ENCODE assay signal across 14 cellular contexts in genomic region chr5:61407706-61408105, GRCh38.
DNase-seq lines count a peak whose midpoint lies in the region; ATAC-seq and TF ChIP-seq lines count a peak whose summit lies in the region.
"Had no signal": no experiment of that assay in that cellular context is flagged by ENCODE, and none has a peak within 500 bp of the region (broad histone marks: within the 10 kb centered on the region; RNA-seq: fewer than 3 reads in every experiment).

No MANE protein-coding gene starts in this region.

- ATAC-seq in stimulated activated naive CD8-positive, alpha-beta T cell treated with anti-CD3 and anti-CD28 coated beads, Interleukin-15, Interleukin-2, amounts not matched to agents 100 U/mL and 50 U/mL, for 24 hours: no peak
- ATAC-seq in stimulated activated naive B cell treated with anti-CD40 and anti-IgM and Interleukin-4, amounts not matched to agents 10 μg/mL and 1 μg/mL and 100 μg/mL, for 72 hours (replicated peaks): no peak

- intact Hi-C loops in activated T-helper 1 cell treated with anti-CD3 and anti-CD28 coated beads, Interleukin-12 subunit alpha, Interleukin-12 subunit beta, Interleukin-2, Interleukin-4 antibody, amounts not matched to agents 30 ng/mL and 10 ng/mL and 1 ng/mL, durations not matched to agents 14 hours and 24 hours and 36 hours (cut with micrococcal nuclease): loop anchor here (1.0 to 10.0 kb wide), 11 partner anchors 75 to 995 kb away; partner anchors contain the start of genes DEPDC1B, DIMT1, ERCC8 and NDUFAF2
- intact Hi-C loops in spleen (cut with DNase I; ENCODE audit: low total_unique reads): no loop called here

- no peaks in the 10 kb centered on the region for H3K36me3 Mint-ChIP-seq in T-helper 2 cell treated with Interferon-gamma antibody and Interleukin-4, amounts not matched to agents 5 μg/mL and 100 μg/mL, for 36 hours (ENCODE audit: low read depth)
- peaks cover 3% of the 10 kb centered on the region for H3K36me3 Mint-ChIP-seq in activated T-helper 1 cell treated with anti-CD3 and anti-CD28 coated beads, Interleukin-12 subunit alpha, Interleukin-12 subunit beta, Interleukin-2, Interleukin-4 antibody, amounts not matched to agents 30 ng/mL and 10 ng/mL and 1 ng/mL, durations not matched to agents 14 hours and 24 hours and 36 hours (ENCODE audit: low read depth)
- no peaks in the 10 kb centered on the region for H3K36me3 Mint-ChIP-seq in stimulated activated naive B cell treated with anti-CD40 and anti-IgM and Interleukin-4, amounts not matched to agents 10 μg/mL and 1 μg/mL and 100 μg/mL, for 72 hours

- DNase-seq in T-helper 2 cell treated with Interferon-gamma antibody and Interleukin-4, amounts not matched to agents 5 μg/mL and 100 μg/mL, for 36 hours (ENCODE audit: low spot score): no peak
- DNase-seq in T-helper 2 cell: no peak
- no peak for DNase-seq in activated T-helper 1 cell treated with anti-CD3 and anti-CD28 coated beads, Interleukin-12 subunit alpha, Interleukin-12 subunit beta, Interleukin-2, Interleukin-4 antibody, amounts not matched to agents 30 ng/mL and 10 ng/mL and 1 ng/mL, durations not matched to agents 14 hours and 24 hours and 36 hours (ENCODE audit: low spot score)
- DNase-seq in spleen: no peak
- no peak for DNase-seq in stimulated activated naive CD8-positive, alpha-beta T cell treated with anti-CD3 and anti-CD28 coated beads, Interleukin-15, Interleukin-2, amounts not matched to agents 100 U/mL and 50 U/mL, for 24 hours
- no peak for DNase-seq in stimulated activated naive B cell treated with anti-CD40 and anti-IgM and Interleukin-4, amounts not matched to agents 10 μg/mL and 1 μg/mL and 100 μg/mL, for 72 hours
- DNase-seq in kidney glomerular epithelial cell (lab: John Stamatoyannopoulos, UW): no peak
- DNase-seq: 8988T; activated CD8-positive, alpha-beta memory T cell treated with anti-CD3 and anti-CD28 coated beads for 24 hours; activated naive CD4-positive, alpha-beta T cell treated with anti-CD3 and anti-CD28 coated beads for 36 hours; DMS153; foreskin fibroblast; NCI-H446 treated with DMSO at 0.1 percent for 48 hours had no signal

- peak overlapping the region; percentile 66 for H3K4me3 Mint-ChIP-seq in T-helper 2 cell treated with Interferon-gamma antibody and Interleukin-4, amounts not matched to agents 5 μg/mL and 100 μg/mL, for 36 hours
- H3K4me3 Mint-ChIP-seq in activated T-helper 1 cell treated with anti-CD3 and anti-CD28 coated beads, Interleukin-12 subunit alpha, Interleukin-12 subunit beta, Interleukin-2, Interleukin-4 antibody, amounts not matched to agents 30 ng/mL and 10 ng/mL and 1 ng/mL, durations not matched to agents 14 hours and 24 hours and 36 hours: no peak overlapping the region
- H3K4me3 Mint-ChIP-seq in stimulated activated naive B cell treated with anti-CD40 and anti-IgM and Interleukin-4, amounts not matched to agents 10 μg/mL and 1 μg/mL and 100 μg/mL, for 72 hours: peak overlapping the region in 1 of 2 donors; percentile 82

- no peak for TF ChIP-seq CTCF in spleen (IDR thresholded peaks at IDR 0.05 in 8 of 11, conservative IDR thresholded peaks at IDR 0.05 in 3 of 11)

- no peaks in the 10 kb centered on the region for H3K9me3 Mint-ChIP-seq in T-helper 2 cell treated with Interferon-gamma antibody and Interleukin-4, amounts not matched to agents 5 μg/mL and 100 μg/mL, for 36 hours
- H3K9me3 Mint-ChIP-seq in activated T-helper 1 cell treated with anti-CD3 and anti-CD28 coated beads, Interleukin-12 subunit alpha, Interleukin-12 subunit beta, Interleukin-2, Interleukin-4 antibody, amounts not matched to agents 30 ng/mL and 10 ng/mL and 1 ng/mL, durations not matched to agents 14 hours and 24 hours and 36 hours: no peaks in the 10 kb centered on the region
- no peaks in the 10 kb centered on the region for H3K9me3 Mint-ChIP-seq in stimulated activated naive B cell treated with anti-CD40 and anti-IgM and Interleukin-4, amounts not matched to agents 10 μg/mL and 1 μg/mL and 100 μg/mL, for 72 hours
- H3K9me3 Mint-ChIP-seq: activated naive CD4-positive, alpha-beta T cell treated with anti-CD3 and anti-CD28 coated beads for 36 hours had no signal

- H3K9me3 ChIP-seq in iPS-18a (ENCODE audit: control insufficient read depth, low read depth, low read length): no peaks in the 10 kb centered on the region
- H3K9me3 ChIP-seq in spleen: no peaks in the 10 kb centered on the region

- H3K9ac ChIP-seq in iPS-18a (ENCODE audit: low read length): no peak overlapping the region

- H3K4me1 ChIP-seq in iPS-18a (ENCODE audit: control insufficient read depth, low read depth, low read length) (peaks cover 45% of the 10 kb centered on the region), spleen (peaks cover 16 to 71% (median 33%) of the 10 kb centered on the region in 6 donors)

- WGBS in spleen, 5 donors: 57 to 77% (median 68%) methylated on average over 1 of the region's 1 CpG

- no peak overlapping the region for H3K27ac ChIP-seq in iPS-18a (ENCODE audit: low read length)
- H3K27ac ChIP-seq in spleen: peak overlapping the region in 5 of 8 donors; percentile 6 to 64 (median 43)

- H3K36me3 ChIP-seq in iPS-18a (ENCODE audit: control insufficient read depth, low read depth, low read length) (no peaks in the 10 kb centered on the region), spleen (no peaks in the 10 kb centered on the region)

- peaks cover 16% of the 10 kb centered on the region for H3K4me1 Mint-ChIP-seq in T-helper 2 cell treated with Interferon-gamma antibody and Interleukin-4, amounts not matched to agents 5 μg/mL and 100 μg/mL, for 36 hours (ENCODE audit: low read depth)
- H3K4me1 Mint-ChIP-seq in activated T-helper 1 cell treated with anti-CD3 and anti-CD28 coated beads, Interleukin-12 subunit alpha, Interleukin-12 subunit beta, Interleukin-2, Interleukin-4 antibody, amounts not matched to agents 30 ng/mL and 10 ng/mL and 1 ng/mL, durations not matched to agents 14 hours and 24 hours and 36 hours (ENCODE audit: low read depth): peaks cover 27% of the 10 kb centered on the region
- peaks cover 13 to 56% of the 10 kb centered on the region in 2 donors for H3K4me1 Mint-ChIP-seq in stimulated activated naive B cell treated with anti-CD40 and anti-IgM and Interleukin-4, amounts not matched to agents 10 μg/mL and 1 μg/mL and 100 μg/mL, for 72 hours

- TF ChIP-seq POLR2A in spleen (IDR thresholded peaks at IDR 0.05): no peak

- no peak overlapping the region for H3K27ac Mint-ChIP-seq in T-helper 2 cell treated with Interferon-gamma antibody and Interleukin-4, amounts not matched to agents 5 μg/mL and 100 μg/mL, for 36 hours
- peak overlapping the region; percentile 27 for H3K27ac Mint-ChIP-seq in activated T-helper 1 cell treated with anti-CD3 and anti-CD28 coated beads, Interleukin-12 subunit alpha, Interleukin-12 subunit beta, Interleukin-2, Interleukin-4 antibody, amounts not matched to agents 30 ng/mL and 10 ng/mL and 1 ng/mL, durations not matched to agents 14 hours and 24 hours and 36 hours
- H3K27ac Mint-ChIP-seq in stimulated activated naive B cell treated with anti-CD40 and anti-IgM and Interleukin-4, amounts not matched to agents 10 μg/mL and 1 μg/mL and 100 μg/mL, for 72 hours: no peak overlapping the region
- H3K27ac Mint-ChIP-seq: activated naive CD4-positive, alpha-beta T cell treated with anti-CD3 and anti-CD28 coated beads for 36 hours had no signal

- H3K27me3 Mint-ChIP-seq in T-helper 2 cell treated with Interferon-gamma antibody and Interleukin-4, amounts not matched to agents 5 μg/mL and 100 μg/mL, for 36 hours (ENCODE audit: low read depth): peaks cover 6% of the 10 kb centered on the region
- peaks cover 7% of the 10 kb centered on the region for H3K27me3 Mint-ChIP-seq in activated T-helper 1 cell treated with anti-CD3 and anti-CD28 coated beads, Interleukin-12 subunit alpha, Interleukin-12 subunit beta, Interleukin-2, Interleukin-4 antibody, amounts not matched to agents 30 ng/mL and 10 ng/mL and 1 ng/mL, durations not matched to agents 14 hours and 24 hours and 36 hours (ENCODE audit: insufficient read depth)
- no peaks in the 10 kb centered on the region for H3K27me3 Mint-ChIP-seq in stimulated activated naive B cell treated with anti-CD40 and anti-IgM and Interleukin-4, amounts not matched to agents 10 μg/mL and 1 μg/mL and 100 μg/mL, for 72 hours

- peak overlapping the region; percentile 73 for H3K4me3 ChIP-seq in iPS-18a (ENCODE audit: low read length)
- no peak overlapping the region for H3K4me3 ChIP-seq in spleen

- no peaks in the 10 kb centered on the region for H3K27me3 ChIP-seq in iPS-18a (ENCODE audit: control insufficient read depth, insufficient read depth, low read length)
- no peaks in the 10 kb centered on the region for H3K27me3 ChIP-seq in spleen (replicated peaks in 1 of 7)
